In the genomic region with DNA sequence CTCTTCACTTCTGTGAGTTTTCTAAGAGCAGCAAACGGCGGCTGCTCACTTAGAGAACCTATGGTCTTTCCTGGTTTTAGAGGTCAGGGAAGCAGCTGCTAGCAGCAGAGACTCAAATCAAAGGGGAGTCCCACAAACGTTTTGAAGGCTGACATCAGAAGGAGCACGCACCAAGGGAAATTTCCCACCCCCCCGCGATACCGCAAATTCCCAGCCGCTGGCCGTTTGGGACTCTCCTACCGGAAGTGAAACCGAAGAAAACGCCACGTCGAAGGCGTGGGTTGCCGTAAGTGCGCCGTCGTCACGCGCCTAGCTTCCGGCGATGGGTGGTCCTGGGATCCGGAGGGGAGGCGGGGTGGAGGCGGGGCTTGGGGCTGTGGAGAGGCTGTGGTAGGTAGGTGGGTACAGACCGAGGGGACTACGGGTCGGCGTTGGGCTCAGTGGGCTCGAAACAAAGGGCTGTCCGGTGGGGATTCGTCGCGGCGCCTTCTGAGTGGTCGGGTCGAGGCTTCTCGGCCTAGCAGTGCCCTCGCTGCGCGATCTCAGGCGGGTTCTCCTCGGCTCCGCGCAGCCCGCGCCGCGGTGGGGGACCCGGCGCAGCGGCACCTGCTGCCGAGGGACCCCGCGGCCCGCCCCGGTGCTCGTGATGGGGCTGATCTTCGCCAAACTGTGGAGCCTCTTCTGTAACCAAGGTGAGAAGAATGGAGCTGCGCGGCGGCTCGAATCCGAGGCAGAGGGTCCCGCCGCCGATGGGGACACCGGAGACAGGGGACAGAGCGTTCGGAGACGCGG, we compare ENCODE assay signal across 1 cellular context.
TF ChIP-seq lines count a peak whose summit lies in the region.

Gene ARL5B (plus strand): TSS at position 440 of the 792 bp plus-strand sequence. CDS start 207 bp downstream, at position 647.

TF ChIP-seq in HepG2, 621 proteins besides CTCF, POLR2A, EP300 and RAD21 (continued from another document and continues in another):
- TF ChIP-seq MED13 (CRISPR knock-in tag; IDR thresholded peaks at IDR 0.05) = peak; percentile 74; the same call in 1 of the 2 replicates
- TF ChIP-seq USF2 (IDR thresholded peaks at IDR 0.05; ENCODE audit: low read depth, low read length) = no peak
- no peak for TF ChIP-seq USF2 (CRISPR knock-in tag; IDR thresholded peaks at IDR 0.05; ENCODE audit: borderline replicate concordance)
- TF ChIP-seq ZNF772 (CRISPR knock-in tag; IDR thresholded peaks at IDR 0.05) = peak; percentile 84
- TF ChIP-seq SNAPC5 (CRISPR knock-in tag; IDR thresholded peaks at IDR 0.05; ENCODE audit: borderline replicate concordance) = no peak
- TF ChIP-seq, protein P1, sequence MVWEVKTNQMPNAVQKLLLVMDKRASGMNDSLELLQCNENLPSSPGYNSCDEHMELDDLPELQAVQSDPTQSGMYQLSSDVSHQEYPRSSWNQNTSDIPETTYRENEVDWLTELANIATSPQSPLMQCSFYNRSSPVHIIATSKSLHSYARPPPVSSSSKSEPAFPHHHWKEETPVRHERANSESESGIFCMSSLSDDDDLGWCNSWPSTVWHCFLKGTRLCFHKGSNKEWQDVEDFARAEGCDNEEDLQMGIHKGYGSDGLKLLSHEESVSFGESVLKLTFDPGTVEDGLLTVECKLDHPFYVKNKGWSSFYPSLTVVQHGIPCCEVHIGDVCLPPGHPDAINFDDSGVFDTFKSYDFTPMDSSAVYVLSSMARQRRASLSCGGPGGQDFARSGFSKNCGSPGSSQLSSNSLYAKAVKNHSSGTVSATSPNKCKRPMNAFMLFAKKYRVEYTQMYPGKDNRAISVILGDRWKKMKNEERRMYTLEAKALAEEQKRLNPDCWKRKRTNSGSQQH (CRISPR knock-in tag; IDR thresholded peaks at IDR 0.05; ENCODE audit: low read depth) = peak; percentile 78; the same call in 1 of the 2 replicates
- TF ChIP-seq, protein P2, sequence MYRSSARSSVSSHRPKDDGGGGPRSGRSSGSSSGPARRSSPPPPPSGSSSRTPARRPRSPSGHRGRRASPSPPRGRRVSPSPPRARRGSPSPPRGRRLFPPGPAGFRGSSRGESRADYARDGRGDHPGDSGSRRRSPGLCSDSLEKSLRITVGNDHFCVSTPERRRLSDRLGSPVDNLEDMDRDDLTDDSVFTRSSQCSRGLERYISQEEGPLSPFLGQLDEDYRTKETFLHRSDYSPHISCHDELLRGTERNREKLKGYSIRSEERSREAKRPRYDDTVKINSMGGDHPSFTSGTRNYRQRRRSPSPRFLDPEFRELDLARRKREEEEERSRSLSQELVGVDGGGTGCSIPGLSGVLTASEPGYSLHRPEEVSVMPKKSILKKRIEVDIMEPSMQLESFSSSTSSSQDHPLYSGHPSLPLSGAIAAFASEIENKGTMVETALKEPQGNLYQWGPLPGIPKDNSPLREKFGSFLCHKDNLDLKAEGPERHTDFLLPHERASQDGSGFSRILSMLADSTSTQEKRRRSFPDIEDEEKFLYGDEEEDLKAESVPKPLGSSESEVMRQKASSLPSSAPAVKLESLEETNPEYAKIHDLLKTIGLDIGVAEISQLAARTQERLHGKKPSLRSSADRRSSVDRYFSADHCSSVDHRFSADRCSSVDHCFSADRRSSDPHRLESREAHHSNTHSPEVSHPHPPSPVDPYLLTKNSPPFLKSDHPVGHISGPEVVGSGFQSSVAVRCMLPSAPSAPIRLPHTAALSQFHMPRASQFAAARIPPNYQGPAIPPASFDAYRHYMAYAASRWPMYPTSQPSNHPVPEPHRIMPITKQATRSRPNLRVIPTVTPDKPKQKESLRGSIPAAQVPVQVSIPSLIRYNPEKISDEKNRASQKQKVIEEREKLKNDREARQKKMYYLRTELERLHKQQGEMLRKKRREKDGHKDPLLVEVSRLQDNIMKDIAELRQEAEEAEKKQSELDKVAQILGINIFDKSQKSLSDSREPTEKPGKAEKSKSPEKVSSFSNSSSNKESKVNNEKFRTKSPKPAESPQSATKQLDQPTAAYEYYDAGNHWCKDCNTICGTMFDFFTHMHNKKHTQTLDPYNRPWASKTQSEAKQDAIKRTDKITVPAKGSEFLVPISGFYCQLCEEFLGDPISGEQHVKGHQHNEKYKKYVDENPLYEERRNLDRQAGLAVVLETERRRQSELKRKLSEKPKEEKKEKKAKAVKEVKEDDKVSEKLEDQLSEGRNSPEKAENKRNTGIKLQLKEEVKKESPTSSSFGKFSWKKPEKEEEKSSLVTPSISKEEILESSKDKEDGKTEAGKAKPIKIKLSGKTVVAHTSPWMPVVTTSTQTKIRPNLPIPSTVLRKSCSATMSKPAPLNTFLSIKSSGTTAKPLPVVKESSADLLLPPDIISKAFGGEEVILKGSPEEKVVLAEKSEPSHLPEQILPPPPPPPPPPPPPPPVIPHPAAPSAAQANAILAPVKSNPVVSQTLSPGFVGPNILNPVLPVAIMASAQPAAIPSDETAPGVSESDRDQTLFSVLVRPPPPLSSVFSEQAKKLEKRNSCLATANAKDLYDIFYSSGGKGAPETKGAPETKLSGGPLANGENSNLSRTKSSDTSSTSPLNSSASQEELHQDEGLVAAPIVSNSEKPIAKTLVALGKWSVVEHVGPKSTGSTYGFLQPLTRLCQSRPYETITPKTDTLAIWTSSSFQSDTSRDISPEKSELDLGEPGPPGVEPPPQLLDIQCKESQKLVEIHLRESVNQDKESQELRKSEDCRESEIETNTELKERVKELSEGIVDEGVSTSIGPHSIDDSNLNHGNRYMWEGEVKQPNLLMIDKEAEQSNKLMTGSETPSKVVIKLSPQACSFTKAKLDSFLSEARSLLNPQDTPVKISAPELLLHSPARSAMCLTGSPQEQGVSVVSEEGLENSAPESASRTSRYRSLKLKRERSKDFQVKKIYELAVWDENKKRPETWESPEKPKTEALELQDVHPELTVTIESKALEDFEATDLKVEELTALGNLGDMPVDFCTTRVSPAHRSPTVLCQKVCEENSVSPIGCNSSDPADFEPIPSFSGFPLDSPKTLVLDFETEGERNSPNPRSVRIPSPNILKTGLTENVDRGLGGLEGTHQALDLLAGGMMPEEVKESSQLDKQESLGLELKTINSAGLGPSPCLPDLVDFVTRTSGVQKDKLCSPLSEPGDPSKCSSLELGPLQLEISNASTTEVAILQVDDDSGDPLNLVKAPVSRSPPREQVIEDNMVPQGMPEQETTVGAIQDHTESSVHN (CRISPR knock-in tag; IDR thresholded peaks at IDR 0.05) = no peak
- TF ChIP-seq ZMAT3 (CRISPR knock-in tag; conservative IDR thresholded peaks at IDR 0.05) = peak; percentile 56
- no peak for TF ChIP-seq PLSCR1 (CRISPR knock-in tag; IDR thresholded peaks at IDR 0.05; ENCODE audit: borderline replicate concordance)
- TF ChIP-seq, protein P3, sequence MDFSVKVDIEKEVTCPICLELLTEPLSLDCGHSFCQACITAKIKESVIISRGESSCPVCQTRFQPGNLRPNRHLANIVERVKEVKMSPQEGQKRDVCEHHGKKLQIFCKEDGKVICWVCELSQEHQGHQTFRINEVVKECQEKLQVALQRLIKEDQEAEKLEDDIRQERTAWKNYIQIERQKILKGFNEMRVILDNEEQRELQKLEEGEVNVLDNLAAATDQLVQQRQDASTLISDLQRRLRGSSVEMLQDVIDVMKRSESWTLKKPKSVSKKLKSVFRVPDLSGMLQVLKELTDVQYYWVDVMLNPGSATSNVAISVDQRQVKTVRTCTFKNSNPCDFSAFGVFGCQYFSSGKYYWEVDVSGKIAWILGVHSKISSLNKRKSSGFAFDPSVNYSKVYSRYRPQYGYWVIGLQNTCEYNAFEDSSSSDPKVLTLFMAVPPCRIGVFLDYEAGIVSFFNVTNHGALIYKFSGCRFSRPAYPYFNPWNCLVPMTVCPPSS (IDR thresholded peaks at IDR 0.05) = no peak
- TF ChIP-seq PHF8 (CRISPR knock-in tag; IDR thresholded peaks at IDR 0.05) = peak; percentile 49; the same call in 1 of the 2 replicates
- peak; percentile 44 for TF ChIP-seq RXRB (CRISPR knock-in tag; IDR thresholded peaks at IDR 0.05; ENCODE audit: borderline replicate concordance)
- no peak for TF ChIP-seq ZNF747 (CRISPR knock-in tag; IDR thresholded peaks at IDR 0.05; ENCODE audit: borderline replicate concordance)
- TF ChIP-seq ZBTB44 (CRISPR knock-in tag; IDR thresholded peaks at IDR 0.05) = no peak
- peak; percentile 61; the same call in 1 of the 2 replicates for TF ChIP-seq HIVEP1 (CRISPR knock-in tag; IDR thresholded peaks at IDR 0.05)
- peak; percentile 85 for TF ChIP-seq ZGPAT (CRISPR knock-in tag; IDR thresholded peaks at IDR 0.05)
- TF ChIP-seq SNAPC4 (CRISPR knock-in tag; IDR thresholded peaks at IDR 0.05) = peak; percentile 24; the same call in 1 of the 2 replicates
- TF ChIP-seq ZNF616 (CRISPR knock-in tag; IDR thresholded peaks at IDR 0.05; ENCODE audit: low read depth) = 0 out of 2 replicates have a peak, but pooled peaks have one; percentile 40
- TF ChIP-seq ONECUT2 (CRISPR knock-in tag; IDR thresholded peaks at IDR 0.05) = no peak
- 0 out of 2 replicates have a peak, but pooled peaks have one; percentile 40 for TF ChIP-seq ZNF790 (CRISPR knock-in tag; IDR thresholded peaks at IDR 0.05; ENCODE audit: borderline replicate concordance)
- TF ChIP-seq, protein P4, sequence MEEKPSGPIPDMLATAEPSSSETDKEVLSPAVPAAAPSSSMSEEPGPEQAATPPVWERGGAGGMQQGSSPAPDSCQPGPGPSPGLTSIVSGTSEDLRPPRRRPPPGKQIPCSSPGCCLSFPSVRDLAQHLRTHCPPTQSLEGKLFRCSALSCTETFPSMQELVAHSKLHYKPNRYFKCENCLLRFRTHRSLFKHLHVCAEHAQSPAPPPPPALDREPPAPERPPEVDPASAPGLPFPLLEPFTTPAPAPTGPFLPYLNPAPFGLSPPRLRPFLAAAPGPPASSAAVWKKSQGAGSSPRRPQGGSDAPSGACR (CRISPR knock-in tag; IDR thresholded peaks at IDR 0.05) = peak; percentile 80
- TF ChIP-seq ZNF205 (CRISPR knock-in tag; IDR thresholded peaks at IDR 0.05) = no peak
